Comparison of ENCODE assay signal across 15 cellular contexts in the genomic region with DNA sequence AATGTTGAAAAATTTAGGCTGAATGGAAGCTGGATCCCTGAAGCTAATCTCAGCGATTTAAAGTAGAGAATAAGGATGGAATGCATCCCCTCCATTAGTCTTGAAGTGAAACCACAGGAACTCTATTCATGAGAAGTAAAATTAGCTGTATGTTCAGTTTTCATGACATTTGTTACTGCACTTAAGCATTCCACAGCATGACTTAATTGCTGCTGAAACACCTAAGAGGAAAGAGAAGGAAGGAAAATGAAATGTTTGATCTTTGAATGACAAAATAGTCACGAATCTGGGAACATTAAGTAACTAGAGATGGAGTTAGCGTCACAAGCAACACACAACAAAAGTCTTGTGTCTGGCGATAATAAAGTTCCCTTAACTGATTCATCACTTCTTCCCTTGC.
DNase-seq lines count a peak whose midpoint lies in the region; TF ChIP-seq lines count a peak whose summit lies in the region.
"Had no signal": no experiment of that assay in that cellular context is flagged by ENCODE, and none has a peak within 500 bp of the region (broad histone marks: within the 10 kb centered on the region; RNA-seq: fewer than 3 reads in every experiment).

No MANE protein-coding gene starts in this region.

- H3K27me3 Mint-ChIP-seq in mesothelial cell of epicardium (ENCODE audit: low read depth): no peaks in the 10 kb centered on the region

- no peaks in the 10 kb centered on the region for H3K9me3 ChIP-seq in tibial nerve

- DNase-seq in AG10803 (ENCODE audit: low read depth) (peak; percentile 60), EH (ENCODE audit: low read depth) (peak; percentile 83), amniotic epithelial cell (ENCODE audit: low read depth) (peak; percentile 46), mesothelial cell of epicardium (ENCODE audit: low spot score in 2 of 2, unreplicated experiment in 2 of 2) (no peak), 8988T (no peak), tibial nerve (ENCODE audit: low spot score in 2 of 2) (no peak), COLO668 (lab: John Stamatoyannopoulos, UW; ENCODE audit: unreplicated experiment) (no peak), NCI-H2029 treated with DMSO at 0.1 percent for 48 hours (lab: John Stamatoyannopoulos, UW) (no peak)
- DNase-seq: activated CD4-positive, alpha-beta T cell treated with anti-CD3 and anti-CD28 coated beads for 4 hours; foreskin keratinocyte; NCI-H1417; NCI-H526 had no signal

- H3K4me1 Mint-ChIP-seq in mesothelial cell of epicardium: peaks cover 19% of the 10 kb centered on the region

- peak overlapping the region; percentile 41 for H3K27ac Mint-ChIP-seq in mesothelial cell of epicardium
- H3K27ac Mint-ChIP-seq: activated T-helper 2 cell treated with anti-CD3 and anti-CD28 coated beads, Interferon-gamma antibody, Interleukin-2, Interleukin-4, amounts not matched to agents 10 μg/mL and 5 μg/mL and 100 μg/mL, durations not matched to agents 14 hours and 24 hours and 36 hours; T-helper 1 cell treated with Interleukin-12 subunit alpha and Interleukin-12 subunit beta and Interleukin-4 antibody, amounts not matched to agents 30 μg/mL and 1 μg/mL, for 36 hours had no signal

- peaks cover 0 to 21% (median 9%) of the 10 kb centered on the region in 4 donors for H3K4me1 ChIP-seq in tibial nerve

- H3K27me3 ChIP-seq in tibial nerve: no peaks in the 10 kb centered on the region
- H3K27me3 ChIP-seq: cardiac muscle cell, foreskin keratinocyte had no signal

- H3K36me3 ChIP-seq in tibial nerve: no peaks in the 10 kb centered on the region
- H3K36me3 ChIP-seq: cardiac muscle cell had no signal

- TF ChIP-seq EP300 in tibial nerve (IDR thresholded peaks at IDR 0.05): no peak

- no peak overlapping the region for H3K4me3 Mint-ChIP-seq in mesothelial cell of epicardium
- H3K4me3 Mint-ChIP-seq: T-helper 1 cell treated with Interleukin-12 subunit alpha and Interleukin-12 subunit beta and Interleukin-4 antibody, amounts not matched to agents 30 μg/mL and 1 μg/mL, for 36 hours had no signal

- no peak for TF ChIP-seq POLR2A in tibial nerve (IDR thresholded peaks at IDR 0.05)

- WGBS in tibial nerve, 2 donors: 37 to 45% methylated on average over 4 of the region's 4 CpGs

- H3K4me3 ChIP-seq in AG10803 (ENCODE audit: low read length) (no peak overlapping the region), tibial nerve (no peak overlapping the region)
- H3K4me3 ChIP-seq: cardiac muscle cell had no signal

- H3K36me3 Mint-ChIP-seq in mesothelial cell of epicardium: no peaks in the 10 kb centered on the region

- H3K9me3 Mint-ChIP-seq in mesothelial cell of epicardium: peaks cover 4% of the 10 kb centered on the region
- H3K9me3 Mint-ChIP-seq: activated T-helper 2 cell treated with anti-CD3 and anti-CD28 coated beads, Interferon-gamma antibody, Interleukin-2, Interleukin-4, amounts not matched to agents 10 μg/mL and 5 μg/mL and 100 μg/mL, durations not matched to agents 14 hours and 24 hours and 36 hours; T-helper 1 cell treated with Interleukin-12 subunit alpha and Interleukin-12 subunit beta and Interleukin-4 antibody, amounts not matched to agents 30 μg/mL and 1 μg/mL, for 36 hours had no signal

- peak overlapping the region in 1 of 4 donors; percentile 42 for H3K27ac ChIP-seq in tibial nerve
- H3K27ac ChIP-seq: cardiac muscle cell, foreskin keratinocyte had no signal

- TF ChIP-seq CTCF in AG10803 (conservative IDR thresholded peaks at IDR 0.05; ENCODE audit: low read length) (no peak), mesothelial cell of epicardium (IDR thresholded peaks at IDR 0.05; ENCODE audit: unreplicated experiment) (no peak), tibial nerve (IDR thresholded peaks at IDR 0.05) (no peak)

Comparison
In these comparisons a context has a peak if more than half of its experiments do, and no peak if none do; other contexts are left out.
1. DNase-seq: peak in AG10803 (single experiment), EH (single experiment) and amniotic epithelial cell (single experiment); none in mesothelial cell of epicardium (0 of 2), 8988T (single experiment), tibial nerve (0 of 2), COLO668 (single experiment) and NCI-H2029 treated with DMSO at 0.1 percent for 48 hours (single experiment).